In genomic region chr10:53010362-53010907, GRCh38 we compare ENCODE assay signal across 27 cellular contexts.
"Had no signal": no experiment of that assay in that cellular context is flagged by ENCODE, and none has a peak within 500 bp of the region (broad histone marks: within the 10 kb centered on the region; RNA-seq: fewer than 3 reads in every experiment).

No MANE protein-coding gene starts in this region.

- H2AFZ ChIP-seq: neural progenitor cell had no signal

- H3K4me1 ChIP-seq: esophagus muscularis mucosa, foreskin keratinocyte, neural progenitor cell, prostate gland, sigmoid colon, uterus had no signal

- H3K4me3 ChIP-seq: esophagus muscularis mucosa, heart left ventricle, neural progenitor cell, prostate gland, sigmoid colon, uterus had no signal

- H3K27ac ChIP-seq: esophagus muscularis mucosa, foreskin keratinocyte, heart left ventricle, neural progenitor cell, prostate gland, sigmoid colon, uterus had no signal

- H3K4me2 ChIP-seq: neural progenitor cell had no signal

- H3K9ac ChIP-seq: neural progenitor cell had no signal

- H3K9me3 ChIP-seq: esophagus muscularis mucosa, heart left ventricle, prostate gland, sigmoid colon, uterus had no signal

- H3K36me3 ChIP-seq: esophagus muscularis mucosa, heart left ventricle, neural progenitor cell, prostate gland, sigmoid colon, uterus had no signal

- DNase-seq: activated CD4-positive, alpha-beta memory T cell treated with anti-CD3 and anti-CD28 coated beads, Interleukin-2, amount 10 ng/mL, durations not matched to agents 7 days and 5 days; activated CD4-positive, alpha-beta T cell treated with anti-CD3 and anti-CD28 coated beads, Interleukin-2, amount 10 ng/mL, durations not matched to agents 24 days and 14 days; activated CD4-positive, CD25-positive, alpha-beta regulatory T cell treated with anti-CD3 and anti-CD28 coated beads, Interleukin-2, amount 50 U/mL, for 72 hours; activated CD8-positive, alpha-beta memory T cell treated with anti-CD3 and anti-CD28 coated beads, Interleukin-2, amount 50 U/mL, for 48 hours; activated gamma-delta T cell; activated naive CD4-positive, alpha-beta T cell treated with anti-CD3 and anti-CD28 coated beads, Interleukin-2, amount 10 ng/mL, durations not matched to agents 7 days and 5 days; activated T-cell treated with anti-CD3 and anti-CD28 coated beads, Interleukin-2, amount 50 U/mL, for 24 hours; amniotic stem cell; dermis blood vessel endothelial cell; effector CD4-positive, alpha-beta T cell; foreskin keratinocyte; heart left ventricle; hypothalamus; naive thymus-derived CD4-positive, alpha-beta T cell; retina; sigmoid colon; small intestine; stimulated activated CD4-positive, alpha-beta T cell treated with anti-CD3 and anti-CD28 coated beads, Interleukin-1b, Interleukin-23, amount 100 ng/mL, for 48 hours; stimulated activated CD4-positive, alpha-beta T cell treated with anti-CD3 and anti-CD28 coated beads, Interleukin-4, amount 100 ng/mL, for 4 hours; stimulated activated CD8-positive, alpha-beta memory T cell treated with anti-CD3 and anti-CD28 coated beads, Interleukin-4, amount 100 ng/mL, for 48 hours; stimulated activated naive CD8-positive, alpha-beta T cell treated with anti-CD3 and anti-CD28 coated beads, Interleukin-15, amount 100 ng/mL, for 72 hours; substantia nigra; T-helper 17 cell; uterus had no signal

- H3K27me3 ChIP-seq: esophagus muscularis mucosa, foreskin keratinocyte, heart left ventricle, neural progenitor cell, sigmoid colon, uterus had no signal
